Comparison of ENCODE assay signal across 7 cellular contexts in genomic region chr12:113030875-113031525, GRCh38. TPM values are rescaled to one million over a fixed set of nuclear protein-coding genes. Genes with fewer than 3 reads are reported as not detected.
A peak's percentile ranks its signal among the peaks of the same experiment; 100 is the strongest.
DNase-seq lines count a peak whose midpoint lies in the region; ATAC-seq and TF ChIP-seq lines count a peak whose summit lies in the region.

No MANE protein-coding gene starts in this region.

- peaks cover 6% of the 10 kb centered on the region for H3K4me1 Mint-ChIP-seq in neural progenitor cell

- no peak overlapping the region for H3K27ac Mint-ChIP-seq in neural progenitor cell

- H3K9ac ChIP-seq in neural progenitor cell: no peak overlapping the region

- no peaks in the 10 kb centered on the region for H3K9me3 ChIP-seq in neural progenitor cell (ENCODE audit: low read depth)

- H3K27me3 ChIP-seq in GM06990 (replicated peaks; ENCODE audit: control insufficient read depth, insufficient read depth, low read length): no peaks in the 10 kb centered on the region
- peaks cover 4% of the 10 kb centered on the region for H3K27me3 ChIP-seq in neural progenitor cell

- H3K4me3 Mint-ChIP-seq in neural progenitor cell: no peak overlapping the region

- no peak overlapping the region for H3K4me3 ChIP-seq in GM06990 (replicated peaks; ENCODE audit: low read depth, low read length)
- H3K4me3 ChIP-seq in fibroblast of the aortic adventitia (ENCODE audit: low read depth, low read length): no peak overlapping the region
- H3K4me3 ChIP-seq in neural progenitor cell: no peak overlapping the region

- TF ChIP-seq CTCF in GM06990 (IDR thresholded peaks at IDR 0.05; ENCODE audit: insufficient read depth, low read length, poor library complexity, severe bottlenecking) (peak; percentile 60), fibroblast of the aortic adventitia (IDR thresholded peaks at IDR 0.05; ENCODE audit: insufficient read depth, low read length) (peak; percentile 73), neural progenitor cell (IDR thresholded peaks at IDR 0.05) (peak; percentile 90)

- no peak overlapping the region for H3K4me2 ChIP-seq in neural progenitor cell

- peaks cover 7% of the 10 kb centered on the region for H3K27me3 Mint-ChIP-seq in neural progenitor cell (ENCODE audit: insufficient read depth, low read depth)

- H4K20me1 ChIP-seq in neural progenitor cell (ENCODE audit: low read depth): no peaks in the 10 kb centered on the region

- ATAC-seq in SK-N-SH treated with all-trans-retinoic acid at 6 μM for 48 hours (peak; percentile 96), HG02970 (IDR thresholded peaks at IDR 0.05; ENCODE audit: low FRiP score, unreplicated experiment) (no peak)

- no peaks in the 10 kb centered on the region for H3K36me3 ChIP-seq in GM06990 (ENCODE audit: control insufficient read depth, insufficient read depth, low read length)
- no peaks in the 10 kb centered on the region for H3K36me3 ChIP-seq in neural progenitor cell

- H3K27ac ChIP-seq in neural progenitor cell: no peak overlapping the region

- DNase-seq in GM06990 (ENCODE audit: extremely low read depth, insufficient read length) (peak; percentile 28), NCI-H1105 (lab: John Stamatoyannopoulos, UW) (peak; percentile 61), fibroblast of the aortic adventitia (ENCODE audit: low read depth) (peak; percentile 80), neural progenitor cell (ENCODE audit: low spot score) (peak; percentile 85)
- DNase-seq in activated T-cell treated with anti-CD3 and anti-CD28 coated beads, Interleukin-2, amount 50 U/mL, for 48 hours: no peak

- H3F3A ChIP-seq in neural progenitor cell (ENCODE audit: low read depth): no peaks in the 10 kb centered on the region

- peak overlapping the region; percentile 43 for H2AFZ ChIP-seq in neural progenitor cell (replicated peaks)

- no peaks in the 10 kb centered on the region for H3K79me2 ChIP-seq in neural progenitor cell (ENCODE audit: low read depth)

- H3K9me3 Mint-ChIP-seq in neural progenitor cell: peaks cover 10% of the 10 kb centered on the region

- H3K36me3 Mint-ChIP-seq in neural progenitor cell: no peaks in the 10 kb centered on the region

- no peaks in the 10 kb centered on the region for H3K4me1 ChIP-seq in neural progenitor cell

TF ChIP-seq in SK-N-SH treated with all-trans-retinoic acid at 6 μM for 48 hours, 23 proteins besides CTCF, POLR2A, EP300 and RAD21:
- TF ChIP-seq SNAI2 (CRISPR knock-in tag; IDR thresholded peaks at IDR 0.05) (no peak), ZFP3 (CRISPR knock-in tag; IDR thresholded peaks at IDR 0.05) (no peak), PPARA (CRISPR knock-in tag; IDR thresholded peaks at IDR 0.05; ENCODE audit: borderline replicate concordance) (no peak)

RNA-seq across cellular contexts. Expression of gene DTX1, which starts 25.5 kb away (rescaled TPM):
- total RNA-seq in fibroblast of the aortic adventitia (ENCODE audit: low replicate concordance) (0.16 TPM in 1 of 2 replicates, not detected in the other), neural progenitor cell (ENCODE audit: low replicate concordance) (0.49 and 5.2 TPM in 2 replicates)

RNA-seq across cellular contexts. Expression of gene OAS2, which starts 52.7 kb away (rescaled TPM):
- total RNA-seq in fibroblast of the aortic adventitia (ENCODE audit: low replicate concordance) (2.0 and 3.7 TPM in 2 replicates), neural progenitor cell (ENCODE audit: low replicate concordance) (0.12 TPM in 1 of 2 replicates, not detected in the other)

Comparison
In these comparisons a context has a peak if more than half of its experiments do, and no peak if none do; other contexts are left out.
1. DNase-seq: peak in GM06990 (single experiment), NCI-H1105 (single experiment), fibroblast of the aortic adventitia (single experiment) and neural progenitor cell (single experiment); none in activated T-cell treated with anti-CD3 and anti-CD28 coated beads, Interleukin-2, amount 50 U/mL, for 48 hours (0 of 2).
2. Peak in every context shown above with its lines, with median percentiles within 50 percentile points of each other: CTCF ChIP-seq.